16 cellular contexts compared by ENCODE assay signal in the genomic region with DNA sequence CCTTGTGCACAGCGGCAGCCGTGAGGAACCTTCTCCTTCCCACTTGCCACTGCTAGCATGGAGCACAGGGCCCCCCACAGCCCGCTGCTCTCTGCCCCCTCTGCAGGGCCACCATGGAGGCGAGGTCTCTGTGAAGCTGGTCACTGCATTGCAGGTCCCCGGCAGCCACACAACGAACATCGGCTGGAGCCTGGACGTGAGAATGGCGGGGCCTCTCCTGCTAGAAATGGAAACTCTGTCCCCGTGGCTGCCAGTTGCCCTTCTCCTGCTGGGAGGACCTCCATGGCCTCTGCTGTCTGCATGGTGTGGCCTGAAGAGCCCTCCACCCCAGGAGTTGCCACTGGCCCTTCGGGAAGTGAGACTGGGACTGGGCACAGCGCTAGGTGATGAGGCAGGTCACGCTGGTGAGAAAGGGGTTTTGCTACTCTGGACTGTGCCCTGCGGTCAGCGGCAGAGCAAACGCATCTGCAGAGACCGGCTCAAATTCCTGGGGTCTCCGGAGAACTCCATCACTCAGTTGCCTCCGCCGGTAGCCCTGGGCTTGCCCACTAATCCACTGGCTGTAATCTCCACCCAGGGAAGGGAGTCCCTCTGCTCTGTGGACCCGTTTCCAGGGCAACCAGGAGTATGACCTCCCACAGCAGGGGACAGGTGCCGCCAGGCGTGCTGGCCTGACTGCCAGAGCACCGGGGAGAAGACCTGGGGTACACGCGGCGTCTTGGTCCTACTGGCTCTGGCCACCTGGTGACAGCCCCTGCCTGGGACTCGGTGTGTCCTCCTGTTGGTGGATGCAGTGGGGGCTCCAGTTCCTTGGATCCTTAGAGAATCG.
A peak's percentile ranks its signal among the peaks of the same experiment; 100 is the strongest.
DNase-seq lines count a peak whose midpoint lies in the region; ATAC-seq and TF ChIP-seq lines count a peak whose summit lies in the region.
"Had no signal": no experiment of that assay in that cellular context is flagged by ENCODE, and none has a peak within 500 bp of the region (broad histone marks: within the 10 kb centered on the region; RNA-seq: fewer than 3 reads in every experiment).

No MANE protein-coding gene starts in this region.

- POLR2A ChIA-PET in activated naive CD8-positive, alpha-beta T cell treated with anti-CD3 and anti-CD28 coated beads, Interleukin-2, amount 10 ng/mL, durations not matched to agents 7 days and 5 days (lab: Charles Lee): no interaction called here

- ATAC-seq in activated naive CD8-positive, alpha-beta T cell treated with anti-CD3 and anti-CD28 coated beads, Interleukin-2, amount 10 ng/mL, durations not matched to agents 7 days and 5 days (ENCODE audit: low read depth): no peak
- ATAC-seq in lower lobe of right lung: no peak
- no peak for ATAC-seq in GM18873 (IDR thresholded peaks at IDR 0.05; ENCODE audit: low FRiP score, unreplicated experiment)
- ATAC-seq: GM12878, HCT116 had no signal

- H3K4me1 Mint-ChIP-seq in activated naive CD8-positive, alpha-beta T cell treated with anti-CD3 and anti-CD28 coated beads, Interleukin-2, amount 10 ng/mL, durations not matched to agents 7 days and 5 days: no peaks in the 10 kb centered on the region
- H3K4me1 Mint-ChIP-seq in activated naive CD8-positive, alpha-beta T cell treated with anti-CD3 and anti-CD28 coated beads for 36 hours: no peaks in the 10 kb centered on the region
- no peaks in the 10 kb centered on the region for H3K4me1 Mint-ChIP-seq in type B pancreatic cell (ENCODE audit: unreplicated experiment)
- H3K4me1 Mint-ChIP-seq: CD4-positive, CD25-positive, alpha-beta regulatory T cell; IgD-negative memory B cell had no signal

- H3K27ac Mint-ChIP-seq in activated naive CD8-positive, alpha-beta T cell treated with anti-CD3 and anti-CD28 coated beads, Interleukin-2, amount 10 ng/mL, durations not matched to agents 7 days and 5 days: no peak overlapping the region
- H3K27ac Mint-ChIP-seq in activated naive CD8-positive, alpha-beta T cell treated with anti-CD3 and anti-CD28 coated beads for 36 hours: no peak overlapping the region
- H3K27ac Mint-ChIP-seq in type B pancreatic cell: no peak overlapping the region
- H3K27ac Mint-ChIP-seq: CD4-positive, CD25-positive, alpha-beta regulatory T cell; IgD-negative memory B cell had no signal

- intact Hi-C loops in ascending aorta (cut with DNase I): no loop called here
- intact Hi-C loops in lower lobe of right lung (cut with DNase I): no loop called here
- intact Hi-C loops in tibial artery (cut with DNase I; ENCODE audit: low total_unique reads): no loop called here

- H3K36me3 Mint-ChIP-seq in activated naive CD8-positive, alpha-beta T cell treated with anti-CD3 and anti-CD28 coated beads, Interleukin-2, amount 10 ng/mL, durations not matched to agents 7 days and 5 days: no peaks in the 10 kb centered on the region
- H3K36me3 Mint-ChIP-seq in activated naive CD8-positive, alpha-beta T cell treated with anti-CD3 and anti-CD28 coated beads for 36 hours: no peaks in the 10 kb centered on the region
- H3K36me3 Mint-ChIP-seq in type B pancreatic cell: no peaks in the 10 kb centered on the region
- H3K36me3 Mint-ChIP-seq: CD4-positive, CD25-positive, alpha-beta regulatory T cell; IgD-negative memory B cell had no signal

- H3K4me1 ChIP-seq in ascending aorta (peaks cover 3 to 5% of the 10 kb centered on the region in 2 donors), lower lobe of right lung (peaks cover 5% of the 10 kb centered on the region), tibial artery (peaks cover 0 to 3% (median 0%) of the 10 kb centered on the region in 4 donors)

- TF ChIP-seq CTCF in ascending aorta (IDR thresholded peaks at IDR 0.05) (no peak), lower lobe of right lung (IDR thresholded peaks at IDR 0.05) (no peak), tibial artery (IDR thresholded peaks at IDR 0.05) (no peak), type B pancreatic cell (conservative IDR thresholded peaks at IDR 0.05) (no peak)

- H3K4me3 Mint-ChIP-seq in activated naive CD8-positive, alpha-beta T cell treated with anti-CD3 and anti-CD28 coated beads, Interleukin-2, amount 10 ng/mL, durations not matched to agents 7 days and 5 days: no peak overlapping the region
- no peak overlapping the region for H3K4me3 Mint-ChIP-seq in activated naive CD8-positive, alpha-beta T cell treated with anti-CD3 and anti-CD28 coated beads for 36 hours
- H3K4me3 Mint-ChIP-seq in type B pancreatic cell: no peak overlapping the region
- H3K4me3 Mint-ChIP-seq: CD4-positive, CD25-positive, alpha-beta regulatory T cell; IgD-negative memory B cell had no signal

- H3K9me3 ChIP-seq in ascending aorta: no peaks in the 10 kb centered on the region
- no peaks in the 10 kb centered on the region for H3K9me3 ChIP-seq in lower lobe of right lung
- H3K9me3 ChIP-seq in tibial artery: no peaks in the 10 kb centered on the region

- peak; percentile 18 for DNase-seq in activated naive CD8-positive, alpha-beta T cell treated with anti-CD3 and anti-CD28 coated beads, Interleukin-2, amount 10 ng/mL, durations not matched to agents 7 days and 5 days
- DNase-seq in activated naive CD8-positive, alpha-beta T cell treated with anti-CD3 and anti-CD28 coated beads for 36 hours: no peak
- DNase-seq in ascending aorta (ENCODE audit: low spot score in 2 of 2): peak; percentile 5 to 58
- DNase-seq in lower lobe of right lung: peak; percentile 37
- peak; percentile 17 to 44 for DNase-seq in tibial artery
- DNase-seq in type B pancreatic cell (ENCODE audit: extremely low spot score, unreplicated experiment): no peak
- DNase-seq in amniotic stem cell (lab: John Stamatoyannopoulos, UW): no peak
- DNase-seq: ACHN; CD4-positive, CD25-positive, alpha-beta regulatory T cell; NCI-H2081; NCI-H510A treated with DMSO at 0.1 percent for 48 hours; RPMI8226 had no signal

- H3K27me3 ChIP-seq in ascending aorta (no peaks in the 10 kb centered on the region), lower lobe of right lung (ENCODE audit: low read depth) (no peaks in the 10 kb centered on the region), tibial artery (peaks cover 0 to 3% of the 10 kb centered on the region in 2 donors)

- H3K27me3 Mint-ChIP-seq in activated naive CD8-positive, alpha-beta T cell treated with anti-CD3 and anti-CD28 coated beads, Interleukin-2, amount 10 ng/mL, durations not matched to agents 7 days and 5 days: no peaks in the 10 kb centered on the region
- no peaks in the 10 kb centered on the region for H3K27me3 Mint-ChIP-seq in activated naive CD8-positive, alpha-beta T cell treated with anti-CD3 and anti-CD28 coated beads for 36 hours
- peaks cover 3% of the 10 kb centered on the region for H3K27me3 Mint-ChIP-seq in type B pancreatic cell
- H3K27me3 Mint-ChIP-seq: CD4-positive, CD25-positive, alpha-beta regulatory T cell had no signal

- H3K27ac ChIP-seq in ascending aorta (no peak overlapping the region), lower lobe of right lung (no peak overlapping the region), tibial artery (no peak overlapping the region)

- H3K36me3 ChIP-seq in ascending aorta: no peaks in the 10 kb centered on the region
- no peaks in the 10 kb centered on the region for H3K36me3 ChIP-seq in lower lobe of right lung
- H3K36me3 ChIP-seq in tibial artery: no peaks in the 10 kb centered on the region

- H3K4me3 ChIP-seq in ascending aorta: no peak overlapping the region
- no peak overlapping the region for H3K4me3 ChIP-seq in lower lobe of right lung
- no peak overlapping the region for H3K4me3 ChIP-seq in tibial artery
- H3K4me3 ChIP-seq: GM12878 had no signal

- no peaks in the 10 kb centered on the region for H3K9me3 Mint-ChIP-seq in activated naive CD8-positive, alpha-beta T cell treated with anti-CD3 and anti-CD28 coated beads, Interleukin-2, amount 10 ng/mL, durations not matched to agents 7 days and 5 days
- no peaks in the 10 kb centered on the region for H3K9me3 Mint-ChIP-seq in activated naive CD8-positive, alpha-beta T cell treated with anti-CD3 and anti-CD28 coated beads for 36 hours
- H3K9me3 Mint-ChIP-seq in type B pancreatic cell: no peaks in the 10 kb centered on the region
- H3K9me3 Mint-ChIP-seq: IgD-negative memory B cell had no signal

Comparison
In these comparisons a context has a peak if more than half of its experiments do, and no peak if none do; other contexts are left out.
1. DNase-seq: peak in activated naive CD8-positive, alpha-beta T cell treated with anti-CD3 and anti-CD28 coated beads, Interleukin-2, amount 10 ng/mL, durations not matched to agents 7 days and 5 days (single experiment), ascending aorta (2 of 2), lower lobe of right lung (single experiment) and tibial artery (2 of 2); none in activated naive CD8-positive, alpha-beta T cell treated with anti-CD3 and anti-CD28 coated beads for 36 hours (single experiment), type B pancreatic cell (single experiment) and amniotic stem cell (single experiment).